Comparison of ENCODE assay signal across 2 cellular contexts in the genomic region with DNA sequence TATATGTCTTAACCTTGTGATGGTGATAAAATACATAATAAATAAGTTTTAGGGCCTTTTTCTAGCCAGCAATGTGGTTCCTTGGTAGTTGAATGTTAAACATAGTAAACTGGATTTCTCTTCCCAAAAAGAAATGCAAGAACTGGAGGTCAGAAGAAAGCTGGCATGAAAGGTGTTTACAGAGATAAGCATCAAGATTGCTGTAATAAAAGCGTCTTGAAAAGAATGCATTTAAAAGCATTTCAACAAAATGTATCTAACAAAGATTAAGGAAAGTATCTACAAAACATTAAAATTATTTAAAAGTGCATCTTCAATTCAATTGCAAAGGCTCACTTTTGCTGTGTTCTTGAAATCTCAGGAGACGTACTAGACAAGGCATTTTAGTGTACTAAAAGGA.
TF ChIP-seq lines count a peak whose summit lies in the region.

No MANE protein-coding gene starts in this region.

TF ChIP-seq in GM23338, 12 proteins besides CTCF, POLR2A, EP300 and RAD21 (continues in another document):
- TF ChIP-seq, protein P1, sequence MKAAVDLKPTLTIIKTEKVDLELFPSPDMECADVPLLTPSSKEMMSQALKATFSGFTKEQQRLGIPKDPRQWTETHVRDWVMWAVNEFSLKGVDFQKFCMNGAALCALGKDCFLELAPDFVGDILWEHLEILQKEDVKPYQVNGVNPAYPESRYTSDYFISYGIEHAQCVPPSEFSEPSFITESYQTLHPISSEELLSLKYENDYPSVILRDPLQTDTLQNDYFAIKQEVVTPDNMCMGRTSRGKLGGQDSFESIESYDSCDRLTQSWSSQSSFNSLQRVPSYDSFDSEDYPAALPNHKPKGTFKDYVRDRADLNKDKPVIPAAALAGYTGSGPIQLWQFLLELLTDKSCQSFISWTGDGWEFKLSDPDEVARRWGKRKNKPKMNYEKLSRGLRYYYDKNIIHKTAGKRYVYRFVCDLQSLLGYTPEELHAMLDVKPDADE (IDR thresholded peaks at IDR 0.05), result no peak
- TF ChIP-seq, protein P2, sequence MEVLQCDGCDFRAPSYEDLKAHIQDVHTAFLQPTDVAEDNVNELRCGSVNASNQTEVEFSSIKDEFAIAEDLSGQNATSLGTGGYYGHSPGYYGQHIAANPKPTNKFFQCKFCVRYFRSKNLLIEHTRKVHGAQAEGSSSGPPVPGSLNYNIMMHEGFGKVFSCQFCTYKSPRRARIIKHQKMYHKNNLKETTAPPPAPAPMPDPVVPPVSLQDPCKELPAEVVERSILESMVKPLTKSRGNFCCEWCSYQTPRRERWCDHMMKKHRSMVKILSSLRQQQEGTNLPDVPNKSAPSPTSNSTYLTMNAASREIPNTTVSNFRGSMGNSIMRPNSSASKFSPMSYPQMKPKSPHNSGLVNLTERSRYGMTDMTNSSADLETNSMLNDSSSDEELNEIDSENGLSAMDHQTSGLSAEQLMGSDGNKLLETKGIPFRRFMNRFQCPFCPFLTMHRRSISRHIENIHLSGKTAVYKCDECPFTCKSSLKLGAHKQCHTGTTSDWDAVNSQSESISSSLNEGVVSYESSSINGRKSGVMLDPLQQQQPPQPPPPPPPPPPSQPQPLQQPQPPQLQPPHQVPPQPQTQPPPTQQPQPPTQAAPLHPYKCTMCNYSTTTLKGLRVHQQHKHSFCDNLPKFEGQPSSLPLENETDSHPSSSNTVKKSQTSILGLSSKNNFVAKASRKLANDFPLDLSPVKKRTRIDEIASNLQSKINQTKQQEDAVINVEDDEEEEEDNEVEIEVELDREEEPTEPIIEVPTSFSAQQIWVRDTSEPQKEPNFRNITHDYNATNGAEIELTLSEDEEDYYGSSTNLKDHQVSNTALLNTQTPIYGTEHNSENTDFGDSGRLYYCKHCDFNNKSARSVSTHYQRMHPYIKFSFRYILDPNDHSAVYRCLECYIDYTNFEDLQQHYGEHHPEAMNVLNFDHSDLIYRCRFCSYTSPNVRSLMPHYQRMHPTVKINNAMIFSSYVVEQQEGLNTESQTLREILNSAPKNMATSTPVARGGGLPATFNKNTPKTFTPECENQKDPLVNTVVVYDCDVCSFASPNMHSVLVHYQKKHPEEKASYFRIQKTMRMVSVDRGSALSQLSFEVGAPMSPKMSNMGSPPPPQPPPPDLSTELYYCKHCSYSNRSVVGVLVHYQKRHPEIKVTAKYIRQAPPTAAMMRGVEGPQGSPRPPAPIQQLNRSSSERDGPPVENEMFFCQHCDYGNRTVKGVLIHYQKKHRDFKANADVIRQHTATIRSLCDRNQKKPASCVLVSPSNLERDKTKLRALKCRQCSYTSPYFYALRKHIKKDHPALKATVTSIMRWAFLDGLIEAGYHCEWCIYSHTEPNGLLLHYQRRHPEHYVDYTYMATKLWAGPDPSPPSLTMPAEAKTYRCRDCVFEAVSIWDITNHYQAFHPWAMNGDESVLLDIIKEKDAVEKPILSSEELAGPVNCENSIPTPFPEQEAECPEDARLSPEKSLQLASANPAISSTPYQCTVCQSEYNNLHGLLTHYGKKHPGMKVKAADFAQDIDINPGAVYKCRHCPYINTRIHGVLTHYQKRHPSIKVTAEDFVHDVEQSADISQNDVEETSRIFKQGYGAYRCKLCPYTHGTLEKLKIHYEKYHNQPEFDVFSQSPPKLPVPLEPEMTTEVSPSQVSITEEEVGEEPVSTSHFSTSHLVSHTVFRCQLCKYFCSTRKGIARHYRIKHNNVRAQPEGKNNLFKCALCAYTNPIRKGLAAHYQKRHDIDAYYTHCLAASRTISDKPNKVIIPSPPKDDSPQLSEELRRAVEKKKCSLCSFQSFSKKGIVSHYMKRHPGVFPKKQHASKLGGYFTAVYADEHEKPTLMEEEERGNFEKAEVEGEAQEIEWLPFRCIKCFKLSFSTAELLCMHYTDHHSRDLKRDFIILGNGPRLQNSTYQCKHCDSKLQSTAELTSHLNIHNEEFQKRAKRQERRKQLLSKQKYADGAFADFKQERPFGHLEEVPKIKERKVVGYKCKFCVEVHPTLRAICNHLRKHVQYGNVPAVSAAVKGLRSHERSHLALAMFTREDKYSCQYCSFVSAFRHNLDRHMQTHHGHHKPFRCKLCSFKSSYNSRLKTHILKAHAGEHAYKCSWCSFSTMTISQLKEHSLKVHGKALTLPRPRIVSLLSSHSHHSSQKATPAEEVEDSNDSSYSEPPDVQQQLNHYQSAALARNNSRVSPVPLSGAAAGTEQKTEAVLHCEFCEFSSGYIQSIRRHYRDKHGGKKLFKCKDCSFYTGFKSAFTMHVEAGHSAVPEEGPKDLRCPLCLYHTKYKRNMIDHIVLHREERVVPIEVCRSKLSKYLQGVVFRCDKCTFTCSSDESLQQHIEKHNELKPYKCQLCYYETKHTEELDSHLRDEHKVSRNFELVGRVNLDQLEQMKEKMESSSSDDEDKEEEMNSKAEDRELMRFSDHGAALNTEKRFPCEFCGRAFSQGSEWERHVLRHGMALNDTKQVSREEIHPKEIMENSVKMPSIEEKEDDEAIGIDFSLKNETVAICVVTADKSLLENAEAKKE (CRISPR knock-in tag; IDR thresholded peaks at IDR 0.05), result no peak
- TF ChIP-seq CREB1 (CRISPR knock-in tag; IDR thresholded peaks at IDR 0.05; ENCODE audit: low read depth) (no peak), ZNF331 (CRISPR knock-in tag; IDR thresholded peaks at IDR 0.05; ENCODE audit: low read depth) (no peak), EZH2phosphoT487 (IDR thresholded peaks at IDR 0.05; ENCODE audit: unreplicated experiment) (no peak), JUNB (IDR thresholded peaks at IDR 0.05; ENCODE audit: unreplicated experiment) (no peak), POLR2AphosphoS5 (IDR thresholded peaks at IDR 0.05; ENCODE audit: low read depth) (no peak), NANOG (IDR thresholded peaks at IDR 0.05; ENCODE audit: borderline replicate concordance) (no peak), EZH2 (IDR thresholded peaks at IDR 0.05; ENCODE audit: low read depth, unreplicated experiment) (no peak), ZNF114 (CRISPR knock-in tag; IDR thresholded peaks at IDR 0.05) (no peak), STAT1 (IDR thresholded peaks at IDR 0.05; ENCODE audit: unreplicated experiment) (no peak)

TF ChIP-seq in HEK293, 187 proteins besides CTCF, POLR2A, EP300 and RAD21:
- no peak for TF ChIP-seq HOXC10 (CRISPR knock-in tag; IDR thresholded peaks at IDR 0.05)
- no peak for TF ChIP-seq ZNF571 (tag by site-specific recombination; IDR thresholded peaks at IDR 0.05)
- TF ChIP-seq ZNF792 (tag by site-specific recombination; IDR thresholded peaks at IDR 0.05), result no peak
- TF ChIP-seq ZNF561 (tag by site-specific recombination; IDR thresholded peaks at IDR 0.05; ENCODE audit: borderline replicate concordance), result no peak
- TF ChIP-seq ZNF23 (tag by site-specific recombination; IDR thresholded peaks at IDR 0.05; ENCODE audit: borderline replicate concordance), result no peak
- TF ChIP-seq, protein P3, sequence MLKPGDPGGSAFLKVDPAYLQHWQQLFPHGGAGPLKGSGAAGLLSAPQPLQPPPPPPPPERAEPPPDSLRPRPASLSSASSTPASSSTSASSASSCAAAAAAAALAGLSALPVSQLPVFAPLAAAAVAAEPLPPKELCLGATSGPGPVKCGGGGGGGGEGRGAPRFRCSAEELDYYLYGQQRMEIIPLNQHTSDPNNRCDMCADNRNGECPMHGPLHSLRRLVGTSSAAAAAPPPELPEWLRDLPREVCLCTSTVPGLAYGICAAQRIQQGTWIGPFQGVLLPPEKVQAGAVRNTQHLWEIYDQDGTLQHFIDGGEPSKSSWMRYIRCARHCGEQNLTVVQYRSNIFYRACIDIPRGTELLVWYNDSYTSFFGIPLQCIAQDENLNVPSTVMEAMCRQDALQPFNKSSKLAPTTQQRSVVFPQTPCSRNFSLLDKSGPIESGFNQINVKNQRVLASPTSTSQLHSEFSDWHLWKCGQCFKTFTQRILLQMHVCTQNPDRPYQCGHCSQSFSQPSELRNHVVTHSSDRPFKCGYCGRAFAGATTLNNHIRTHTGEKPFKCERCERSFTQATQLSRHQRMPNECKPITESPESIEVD (tag by site-specific recombination; IDR thresholded peaks at IDR 0.05), result peak; percentile 21; the same call in 1 of the 2 replicates
- no peak for TF ChIP-seq ZNF544 (tag by site-specific recombination; IDR thresholded peaks at IDR 0.05)
